Comparison of ENCODE assay signal across 17 cellular contexts in genomic region chr3:77096966-77097890, GRCh38. TPM values are rescaled to one million over a fixed set of nuclear protein-coding genes. Genes with fewer than 3 reads are reported as not detected.
"Had no signal": no experiment of that assay in that cellular context is flagged by ENCODE, and none has a peak within 500 bp of the region (broad histone marks: within the 10 kb centered on the region; RNA-seq: fewer than 3 reads in every experiment).

No MANE protein-coding gene starts in this region.

- H3K27me3 ChIP-seq: colonic mucosa, right atrium auricular region had no signal

- H3K27me3 Mint-ChIP-seq: activated CD4-positive, alpha-beta memory T cell treated with anti-CD3 and anti-CD28 coated beads for 36 hours; activated naive CD8-positive, alpha-beta T cell treated with anti-CD3 and anti-CD28 coated beads for 36 hours; naive thymus-derived CD4-positive, alpha-beta T cell; stimulated activated naive B cell treated with anti-CD40 and anti-IgM and Interleukin-4, amounts not matched to agents 10 μg/mL and 1 μg/mL and 100 μg/mL, for 72 hours had no signal

- ATAC-seq: activated T-cell treated with anti-CD3 and anti-CD28 coated beads, Interleukin-2, amount 50 U/mL, for 72 hours; naive thymus-derived CD4-positive, alpha-beta T cell; stimulated activated naive B cell treated with anti-CD40 and anti-IgM and Interleukin-4, amounts not matched to agents 10 μg/mL and 1 μg/mL and 100 μg/mL, for 72 hours had no signal

- H3K4me1 ChIP-seq: colonic mucosa, right atrium auricular region had no signal

- H3K9me3 ChIP-seq: colonic mucosa, right atrium auricular region had no signal

- H3K36me3 Mint-ChIP-seq: activated CD4-positive, alpha-beta memory T cell treated with anti-CD3 and anti-CD28 coated beads for 36 hours; activated naive CD8-positive, alpha-beta T cell treated with anti-CD3 and anti-CD28 coated beads for 36 hours; naive thymus-derived CD4-positive, alpha-beta T cell; stimulated activated naive B cell treated with anti-CD40 and anti-IgM and Interleukin-4, amounts not matched to agents 10 μg/mL and 1 μg/mL and 100 μg/mL, for 72 hours had no signal

- H3K4me1 Mint-ChIP-seq: activated naive CD8-positive, alpha-beta T cell treated with anti-CD3 and anti-CD28 coated beads for 36 hours; naive thymus-derived CD4-positive, alpha-beta T cell; stimulated activated naive B cell treated with anti-CD40 and anti-IgM and Interleukin-4, amounts not matched to agents 10 μg/mL and 1 μg/mL and 100 μg/mL, for 72 hours had no signal

- H3K27ac Mint-ChIP-seq: activated CD4-positive, alpha-beta memory T cell treated with anti-CD3 and anti-CD28 coated beads for 36 hours; activated naive CD8-positive, alpha-beta T cell treated with anti-CD3 and anti-CD28 coated beads for 36 hours; activated T-cell treated with anti-CD3 and anti-CD28 coated beads, Interleukin-2, amount 50 U/mL, for 72 hours; naive thymus-derived CD4-positive, alpha-beta T cell; stimulated activated naive B cell treated with anti-CD40 and anti-IgM and Interleukin-4, amounts not matched to agents 10 μg/mL and 1 μg/mL and 100 μg/mL, for 72 hours had no signal

- H3K36me3 ChIP-seq: colonic mucosa, right atrium auricular region had no signal

- H3K4me3 Mint-ChIP-seq: activated CD4-positive, alpha-beta memory T cell treated with anti-CD3 and anti-CD28 coated beads for 36 hours; activated naive CD8-positive, alpha-beta T cell treated with anti-CD3 and anti-CD28 coated beads for 36 hours; activated T-cell treated with anti-CD3 and anti-CD28 coated beads, Interleukin-2, amount 50 U/mL, for 72 hours; naive thymus-derived CD4-positive, alpha-beta T cell; stimulated activated naive B cell treated with anti-CD40 and anti-IgM and Interleukin-4, amounts not matched to agents 10 μg/mL and 1 μg/mL and 100 μg/mL, for 72 hours had no signal

- DNase-seq: activated CD4-positive, alpha-beta memory T cell treated with anti-CD3 and anti-CD28 coated beads for 36 hours; activated CD4-positive, alpha-beta T cell treated with anti-CD3 and anti-CD28 coated beads for 1 hour; activated gamma-delta T cell treated with Interleukin-2 at 50 U/mL for 16 hours; activated naive CD8-positive, alpha-beta T cell treated with anti-CD3 and anti-CD28 coated beads for 36 hours; activated T-cell treated with anti-CD3 and anti-CD28 coated beads, Interleukin-2, amount 50 U/mL, for 72 hours; aorta; colonic mucosa; hippocampal formation; naive thymus-derived CD4-positive, alpha-beta T cell; stimulated activated CD4-positive, alpha-beta T cell treated with anti-CD3 and anti-CD28 coated beads, Interleukin-1b, Interleukin-23, amount 100 ng/mL, for 48 hours; stimulated activated naive B cell treated with anti-CD40 and anti-IgM and Interleukin-4, amounts not matched to agents 10 μg/mL and 1 μg/mL and 100 μg/mL, for 72 hours; substantia nigra; trophoblast cell had no signal

- H3K27ac ChIP-seq: colonic mucosa, right atrium auricular region had no signal

- H3K4me3 ChIP-seq: colonic mucosa, lung, right atrium auricular region had no signal

RNA-seq across cellular contexts. Expression of gene ROBO2, which starts 57.3 kb away (rescaled TPM):
- total RNA-seq: activated CD4-positive, alpha-beta memory T cell treated with anti-CD3 and anti-CD28 coated beads for 36 hours; activated naive CD8-positive, alpha-beta T cell treated with anti-CD3 and anti-CD28 coated beads for 36 hours; activated T-cell treated with anti-CD3 and anti-CD28 coated beads, Interleukin-2, amount 50 U/mL, for 72 hours; endothelial cell of umbilical vein; naive thymus-derived CD4-positive, alpha-beta T cell; T-helper 2 cell treated with Interferon-gamma antibody and Interleukin-4, amounts not matched to agents 100 ng/mL and 5 ng/mL, for 36 hours had no signal
- polyA plus RNA-seq: endothelial cell of umbilical vein; naive thymus-derived CD4-positive, alpha-beta T cell had no signal
